In the genomic region with DNA sequence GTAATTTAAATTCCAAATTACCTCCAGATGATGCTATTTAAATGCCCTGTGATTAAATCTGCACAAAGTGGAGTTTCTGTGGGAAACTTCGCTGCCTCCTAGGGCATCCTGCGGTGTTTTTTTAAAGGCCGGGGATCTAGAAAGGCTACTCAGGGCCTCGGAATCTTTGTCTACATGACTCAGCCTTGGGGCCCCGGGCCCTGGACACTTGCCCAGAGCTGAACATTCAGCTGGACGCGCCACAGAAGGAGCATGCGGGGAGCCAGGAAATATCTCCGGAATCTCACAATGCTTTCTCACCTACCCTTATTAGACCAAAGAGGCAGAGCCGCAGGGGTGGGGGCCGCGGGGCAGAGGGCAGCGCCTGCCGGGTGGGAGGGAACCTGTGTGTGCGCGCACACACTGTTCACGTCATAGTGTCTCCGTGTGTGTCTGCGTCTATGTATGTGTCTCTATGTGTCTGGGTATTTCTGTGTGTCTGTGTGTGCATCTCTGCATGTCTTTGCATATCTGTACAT, we compare ENCODE assay signal across 8 cellular contexts.
DNase-seq lines count a peak whose midpoint lies in the region; ATAC-seq and TF ChIP-seq lines count a peak whose summit lies in the region.

No MANE protein-coding gene starts in this region.

- WGBS in esophagus muscularis mucosa, result 35% methylated on average over 9 of the region's 19 CpGs

- in situ Hi-C loops in Panc1 (cut with HindIII; ENCODE audit: low pct_unique_long_range_greater_than_20kb, low sequenced_read_pairs), result no loop called here

- H3K27ac Mint-ChIP-seq in nephron progenitor cell, result peak overlapping the region; percentile 30
- H3K27ac Mint-ChIP-seq in activated naive CD4-positive, alpha-beta T cell treated with anti-CD3 and anti-CD28 coated beads, Interleukin-2, amount 10 ng/mL, durations not matched to agents 7 days and 5 days, result no peak overlapping the region

- H3K9me3 ChIP-seq in Panc1 (ENCODE audit: control insufficient read depth, insufficient read depth, low read depth, low read length) (no peaks in the 10 kb centered on the region), esophagus muscularis mucosa (no peaks in the 10 kb centered on the region)

- CTCF ChIA-PET in Panc1 (lab: Charles Lee), result interaction anchor here (0.6 kb wide), 1 partner anchor 120 kb away, joined by 3 read pairs; no protein-coding TSS in a partner anchor
- CTCF ChIA-PET in activated naive CD4-positive, alpha-beta T cell treated with anti-CD3 and anti-CD28 coated beads, Interleukin-2, amount 10 ng/mL, durations not matched to agents 7 days and 5 days (lab: Charles Lee), result no interaction called here

- peak; percentile 94 for DNase-seq in AG08396 (ENCODE audit: low spot score)
- peak; percentile 98 for DNase-seq in Panc1 (ENCODE audit: low read depth, low spot score)
- DNase-seq in esophagus muscularis mucosa (ENCODE audit: extremely low spot score), result peak; percentile 95
- no peak for DNase-seq in nephron progenitor cell
- no peak for DNase-seq in stimulated activated CD4-positive, alpha-beta T cell treated with anti-CD3 and anti-CD28 coated beads, Interleukin-15, amount 100 ng/mL, for 24 hours
- no peak for DNase-seq in activated naive CD4-positive, alpha-beta T cell treated with anti-CD3 and anti-CD28 coated beads, Interleukin-2, amount 10 ng/mL, durations not matched to agents 7 days and 5 days

- ATAC-seq in Panc1 (peak; percentile 93), GM21529 (IDR thresholded peaks at IDR 0.05; ENCODE audit: unreplicated experiment) (no peak), GM21381 (IDR thresholded peaks at IDR 0.05; ENCODE audit: unreplicated experiment) (no peak)

- H3K27me3 Mint-ChIP-seq in nephron progenitor cell (ENCODE audit: low read depth, poor library complexity), result no peaks in the 10 kb centered on the region
- peaks cover 3% of the 10 kb centered on the region for H3K27me3 Mint-ChIP-seq in activated naive CD4-positive, alpha-beta T cell treated with anti-CD3 and anti-CD28 coated beads, Interleukin-2, amount 10 ng/mL, durations not matched to agents 7 days and 5 days

- peaks cover 57% of the 10 kb centered on the region for H3K4me1 Mint-ChIP-seq in nephron progenitor cell
- H3K4me1 Mint-ChIP-seq in activated naive CD4-positive, alpha-beta T cell treated with anti-CD3 and anti-CD28 coated beads, Interleukin-2, amount 10 ng/mL, durations not matched to agents 7 days and 5 days, result no peaks in the 10 kb centered on the region

- H3K36me3 Mint-ChIP-seq in nephron progenitor cell (ENCODE audit: low read depth), result no peaks in the 10 kb centered on the region
- H3K36me3 Mint-ChIP-seq in activated naive CD4-positive, alpha-beta T cell treated with anti-CD3 and anti-CD28 coated beads, Interleukin-2, amount 10 ng/mL, durations not matched to agents 7 days and 5 days, result no peaks in the 10 kb centered on the region

- intact Hi-C loops in Panc1 (cut with micrococcal nuclease; ENCODE audit: unreplicated experiment) (loop anchor here (5.0 kb wide), 1 partner anchor 150 kb away; no protein-coding TSS in a partner anchor), esophagus muscularis mucosa (cut with DNase I) (no loop called here)

- TF ChIP-seq CTCF in Panc1 (IDR thresholded peaks at IDR 0.05) (no peak), esophagus muscularis mucosa (IDR thresholded peaks at IDR 0.05) (peak in 1 of 3 experiments; percentile 4), nephron progenitor cell (IDR thresholded peaks at IDR 0.05) (no peak)

- H3K36me3 ChIP-seq in Panc1 (ENCODE audit: control insufficient read depth, insufficient read depth, low read length) (no peaks in the 10 kb centered on the region), esophagus muscularis mucosa (no peaks in the 10 kb centered on the region)

- no TSS peak for BruUV-seq in Panc1 (replicated peaks; lab: Mats Ljungman, UMichigan)

- peak overlapping the region; percentile 2 to 23; a peak in 3 of 4 replicates for H3K4me3 ChIP-seq in Panc1 (ENCODE audit: low read depth in 2 of 2, low read length in 2 of 2)
- peak overlapping the region; percentile 18 to 39 (median 24) for H3K4me3 ChIP-seq in esophagus muscularis mucosa

- H3K9me3 Mint-ChIP-seq in nephron progenitor cell, result no peaks in the 10 kb centered on the region
- H3K9me3 Mint-ChIP-seq in activated naive CD4-positive, alpha-beta T cell treated with anti-CD3 and anti-CD28 coated beads, Interleukin-2, amount 10 ng/mL, durations not matched to agents 7 days and 5 days, result no peaks in the 10 kb centered on the region

- H3K4me1 ChIP-seq in Panc1 (ENCODE audit: control insufficient read depth, insufficient read depth, low read length), result peaks cover 55% of the 10 kb centered on the region
- peaks cover 64 to 81% (median 77%) of the 10 kb centered on the region in 4 donors for H3K4me1 ChIP-seq in esophagus muscularis mucosa

- peak; percentile 98 for TF ChIP-seq EP300 in esophagus muscularis mucosa (IDR thresholded peaks at IDR 0.05)

- TF ChIP-seq POLR2A in esophagus muscularis mucosa (IDR thresholded peaks at IDR 0.05; ENCODE audit: low read depth), result no peak

- no peak overlapping the region for H3K4me3 Mint-ChIP-seq in nephron progenitor cell
- H3K4me3 Mint-ChIP-seq in activated naive CD4-positive, alpha-beta T cell treated with anti-CD3 and anti-CD28 coated beads, Interleukin-2, amount 10 ng/mL, durations not matched to agents 7 days and 5 days, result no peak overlapping the region

- no peaks in the 10 kb centered on the region for H3K27me3 ChIP-seq in Panc1 (ENCODE audit: control insufficient read depth, insufficient read depth, low read length)
- no peaks in the 10 kb centered on the region for H3K27me3 ChIP-seq in esophagus muscularis mucosa

- POLR2A ChIA-PET in Panc1 (lab: Charles Lee), result no interaction called here

- peak overlapping the region; percentile 99 for H3K27ac ChIP-seq in Panc1 (ENCODE audit: low read length)
- H3K27ac ChIP-seq in esophagus muscularis mucosa (replicated peaks in 1 of 4), result peak overlapping the region; percentile 92 to 95 (median 94)

Comparison
In these comparisons a context has a peak if more than half of its experiments do, and no peak if none do; other contexts are left out.
1. DNase-seq: peak in AG08396 (single experiment), Panc1 (single experiment) and esophagus muscularis mucosa (single experiment); none in nephron progenitor cell (single experiment), stimulated activated CD4-positive, alpha-beta T cell treated with anti-CD3 and anti-CD28 coated beads, Interleukin-15, amount 100 ng/mL, for 24 hours (single experiment) and activated naive CD4-positive, alpha-beta T cell treated with anti-CD3 and anti-CD28 coated beads, Interleukin-2, amount 10 ng/mL, durations not matched to agents 7 days and 5 days (single experiment).